25 cellular contexts compared by ENCODE assay signal in the genomic region with DNA sequence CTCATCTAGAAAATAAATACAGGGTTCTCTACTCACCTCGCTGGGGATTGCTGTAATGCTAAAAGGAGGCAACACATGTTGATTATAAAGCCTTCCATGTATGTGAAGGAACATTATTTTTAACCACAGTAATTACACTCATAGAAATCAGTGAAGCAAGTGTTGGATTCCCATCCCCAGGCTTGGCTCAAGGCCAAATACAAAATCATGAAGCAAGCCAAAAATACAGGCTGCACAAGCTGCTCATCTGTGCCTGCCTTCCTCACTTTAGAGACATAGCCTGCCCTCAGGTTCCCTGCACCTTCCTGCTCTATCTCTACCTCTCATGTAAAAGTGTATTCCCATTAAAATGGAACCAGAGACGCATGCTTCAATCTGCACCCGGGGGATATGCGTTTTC.
DNase-seq lines count a peak whose midpoint lies in the region; TF ChIP-seq lines count a peak whose summit lies in the region.
"Had no signal": no experiment of that assay in that cellular context is flagged by ENCODE, and none has a peak within 500 bp of the region (broad histone marks: within the 10 kb centered on the region; RNA-seq: fewer than 3 reads in every experiment).

No MANE protein-coding gene starts in this region.

- H3K9me3 ChIP-seq in endodermal cell (ENCODE audit: control insufficient read depth, low read length) = no peaks in the 10 kb centered on the region
- H3K9me3 ChIP-seq: colonic mucosa, left ventricle myocardium inferior, prostate gland, sigmoid colon, SJCRH30, upper lobe of left lung had no signal

- H3K4me1 Mint-ChIP-seq in HFFc6 (ENCODE audit: low read depth) = peaks cover 64% of the 10 kb centered on the region; the same call in 1 of the 2 replicates
- no peaks in the 10 kb centered on the region for H3K4me1 Mint-ChIP-seq in endodermal cell
- H3K4me1 Mint-ChIP-seq: activated naive CD4-positive, alpha-beta T cell treated with anti-CD3 and anti-CD28 coated beads, Interleukin-2, amount 10 ng/mL, durations not matched to agents 7 days and 5 days; naive B cell; stimulated activated memory B cell treated with anti-CD40 and anti-IgM and Interleukin-4, amounts not matched to agents 10 μg/mL and 1 μg/mL and 100 μg/mL, for 72 hours; T-cell had no signal

- TF ChIP-seq CTCF in HFFc6 (IDR thresholded peaks at IDR 0.05) (no peak), endodermal cell (conservative IDR thresholded peaks at IDR 0.05) (no peak)

- in situ Hi-C loops in KBM-7 (cut with MboI; ENCODE audit: low pct_unique_long_range_greater_than_20kb, low sequenced_read_pairs) = no loop called here

- H3K36me3 Mint-ChIP-seq in HFFc6 (ENCODE audit: low read depth) (no peaks in the 10 kb centered on the region; the same call in 1 of the 2 replicates), endodermal cell (ENCODE audit: low read depth) (no peaks in the 10 kb centered on the region)
- H3K36me3 Mint-ChIP-seq: activated naive CD4-positive, alpha-beta T cell treated with anti-CD3 and anti-CD28 coated beads, Interleukin-2, amount 10 ng/mL, durations not matched to agents 7 days and 5 days; naive B cell; stimulated activated memory B cell treated with anti-CD40 and anti-IgM and Interleukin-4, amounts not matched to agents 10 μg/mL and 1 μg/mL and 100 μg/mL, for 72 hours; T-cell had no signal

- H3K9me3 Mint-ChIP-seq in HFFc6 (peaks cover 10% of the 10 kb centered on the region; the same call in 1 of the 2 replicates), endodermal cell (no peaks in the 10 kb centered on the region)
- H3K9me3 Mint-ChIP-seq: stimulated activated memory B cell treated with anti-CD40 and anti-IgM and Interleukin-4, amounts not matched to agents 10 μg/mL and 1 μg/mL and 100 μg/mL, for 72 hours had no signal

- no peak overlapping the region for H3K9ac ChIP-seq in endodermal cell (ENCODE audit: extremely low read depth, low read length, poor library complexity, severe bottlenecking)

- no peak overlapping the region for H3K4me3 ChIP-seq in endodermal cell (ENCODE audit: low read length)
- H3K4me3 ChIP-seq: colonic mucosa, left ventricle myocardium inferior, prostate gland, sigmoid colon, SJCRH30, upper lobe of left lung had no signal

- DNase-seq in COR-L47 (lab: John Stamatoyannopoulos, UW) (peak; percentile 66), HFFc6 (no peak), NCI-H2227 (lab: John Stamatoyannopoulos, UW; ENCODE audit: unreplicated experiment) (peak; percentile 88), cerebellar cortex (ENCODE audit: low spot score) (peak; percentile 9), KBM-7 (no peak), endodermal cell (no peak), putamen (ENCODE audit: low spot score) (no peak)
- DNase-seq: activated CD4-positive, alpha-beta T cell treated with anti-CD3 and anti-CD28 coated beads, Interleukin-2, amount 50 U/mL, for 4 hours; activated CD4-positive, CD25-positive, alpha-beta regulatory T cell; activated naive CD4-positive, alpha-beta T cell treated with anti-CD3 and anti-CD28 coated beads, Interleukin-2, amount 10 ng/mL, durations not matched to agents 7 days and 5 days; colonic mucosa; effector CD8-positive, alpha-beta T cell; glutamatergic neuron; islet precursor cell; left ventricle myocardium inferior; naive B cell; NCI-H1092 treated with DMSO at 0.1 percent for 48 hours; sigmoid colon; stimulated activated CD4-positive, alpha-beta T cell treated with anti-CD3 and anti-CD28 coated beads, Interleukin-4, amount 100 ng/mL, for 4 hours; T-cell; upper lobe of left lung had no signal

- H3K27ac ChIP-seq in endodermal cell (ENCODE audit: low read depth, low read length) = no peak overlapping the region
- H3K27ac ChIP-seq: colonic mucosa, left ventricle myocardium inferior, prostate gland, sigmoid colon, SJCRH30, upper lobe of left lung had no signal

- H3K27me3 ChIP-seq in endodermal cell (ENCODE audit: control insufficient read depth, insufficient read depth, low read length, poor library complexity, severe bottlenecking) = no peaks in the 10 kb centered on the region
- H3K27me3 ChIP-seq: colonic mucosa, sigmoid colon, upper lobe of left lung had no signal

- H3K4me3 Mint-ChIP-seq in HFFc6 (no peak overlapping the region), endodermal cell (no peak overlapping the region)
- H3K4me3 Mint-ChIP-seq: activated naive CD4-positive, alpha-beta T cell treated with anti-CD3 and anti-CD28 coated beads, Interleukin-2, amount 10 ng/mL, durations not matched to agents 7 days and 5 days; activated T-helper 1 cell treated with anti-CD3 and anti-CD28 coated beads, Interleukin-12 subunit alpha, Interleukin-12 subunit beta, Interleukin-2, Interleukin-4 antibody, amounts not matched to agents 30 ng/mL and 10 ng/mL and 1 ng/mL, durations not matched to agents 14 hours and 24 hours and 36 hours; naive B cell; stimulated activated memory B cell treated with anti-CD40 and anti-IgM and Interleukin-4, amounts not matched to agents 10 μg/mL and 1 μg/mL and 100 μg/mL, for 72 hours; T-cell had no signal

- H3K36me3 ChIP-seq in endodermal cell (ENCODE audit: control insufficient read depth, insufficient read depth, low read length) = no peaks in the 10 kb centered on the region
- H3K36me3 ChIP-seq: colonic mucosa, left ventricle myocardium inferior, prostate gland, sigmoid colon, SJCRH30, upper lobe of left lung had no signal

- no peaks in the 10 kb centered on the region for H3K4me1 ChIP-seq in endodermal cell (ENCODE audit: control insufficient read depth, insufficient read depth, low read length)
- H3K4me1 ChIP-seq: colonic mucosa, left ventricle myocardium inferior, prostate gland, sigmoid colon, SJCRH30, upper lobe of left lung had no signal

- 70 to 100% methylated on average over 1 to 4 of the region's 4 CpGs for WGBS in endodermal cell (ENCODE audit: insufficient coverage in 1 of 2, insufficient read length in 1 of 2), 2 experiments

- no peaks in the 10 kb centered on the region; the same call in 1 of the 2 replicates for H3K27me3 Mint-ChIP-seq in HFFc6 (ENCODE audit: insufficient read depth)
- no peaks in the 10 kb centered on the region for H3K27me3 Mint-ChIP-seq in endodermal cell (ENCODE audit: insufficient read depth)
- H3K27me3 Mint-ChIP-seq: activated naive CD4-positive, alpha-beta T cell treated with anti-CD3 and anti-CD28 coated beads, Interleukin-2, amount 10 ng/mL, durations not matched to agents 7 days and 5 days; naive B cell; stimulated activated memory B cell treated with anti-CD40 and anti-IgM and Interleukin-4, amounts not matched to agents 10 μg/mL and 1 μg/mL and 100 μg/mL, for 72 hours; T-cell had no signal

- H3K27ac Mint-ChIP-seq in HFFc6 = peak overlapping the region; percentile 42; the same call in 1 of the 2 replicates
- no peak overlapping the region for H3K27ac Mint-ChIP-seq in endodermal cell
- H3K27ac Mint-ChIP-seq: activated naive CD4-positive, alpha-beta T cell treated with anti-CD3 and anti-CD28 coated beads, Interleukin-2, amount 10 ng/mL, durations not matched to agents 7 days and 5 days; activated T-helper 1 cell treated with anti-CD3 and anti-CD28 coated beads, Interleukin-12 subunit alpha, Interleukin-12 subunit beta, Interleukin-2, Interleukin-4 antibody, amounts not matched to agents 30 ng/mL and 10 ng/mL and 1 ng/mL, durations not matched to agents 14 hours and 24 hours and 36 hours; naive B cell; stimulated activated memory B cell treated with anti-CD40 and anti-IgM and Interleukin-4, amounts not matched to agents 10 μg/mL and 1 μg/mL and 100 μg/mL, for 72 hours; T-cell had no signal

Comparison
In these comparisons a context has a peak if more than half of its experiments do, and no peak if none do; other contexts are left out.
1. DNase-seq: peak in COR-L47 (single experiment), NCI-H2227 (single experiment) and cerebellar cortex (single experiment); none in HFFc6 (single experiment), KBM-7 (single experiment), endodermal cell (single experiment) and putamen (single experiment).